18 cellular contexts compared by ENCODE assay signal in genomic region chr3:143827425-143827824, GRCh38. TPM values are rescaled to one million over a fixed set of nuclear protein-coding genes. Genes with fewer than 3 reads are reported as not detected.
DNase-seq lines count a peak whose midpoint lies in the region; ATAC-seq lines count a peak whose summit lies in the region.
"Had no signal": no experiment of that assay in that cellular context is flagged by ENCODE, and none has a peak within 500 bp of the region (broad histone marks: within the 10 kb centered on the region; RNA-seq: fewer than 3 reads in every experiment).

No MANE protein-coding gene starts in this region.

- H3K36me3 Mint-ChIP-seq in T-helper 17 cell (ENCODE audit: low read depth), result peaks cover 5% of the 10 kb centered on the region
- peaks cover 44% of the 10 kb centered on the region for H3K36me3 Mint-ChIP-seq in activated CD4-positive, alpha-beta memory T cell treated with anti-CD3 and anti-CD28 coated beads, Interleukin-2, amount 10 ng/mL, durations not matched to agents 7 days and 5 days (ENCODE audit: low read depth)

- H3K79me1 ChIP-seq in mesendoderm (ENCODE audit: low read length), result no peaks in the 10 kb centered on the region

- peak overlapping the region; percentile 42 for H3K27ac Mint-ChIP-seq in T-helper 17 cell
- H3K27ac Mint-ChIP-seq in activated CD4-positive, alpha-beta memory T cell treated with anti-CD3 and anti-CD28 coated beads, Interleukin-2, amount 10 ng/mL, durations not matched to agents 7 days and 5 days, result no peak overlapping the region
- H3K27ac Mint-ChIP-seq: H9 had no signal

- peak overlapping the region; percentile 23 for H2BK120ac ChIP-seq in mesendoderm (ENCODE audit: low read depth, low read length)

- H3K4me3 Mint-ChIP-seq in T-helper 17 cell, result no peak overlapping the region
- no peak overlapping the region for H3K4me3 Mint-ChIP-seq in activated CD4-positive, alpha-beta memory T cell treated with anti-CD3 and anti-CD28 coated beads, Interleukin-2, amount 10 ng/mL, durations not matched to agents 7 days and 5 days
- H3K4me3 Mint-ChIP-seq: B cell, H9 had no signal

- WGBS in mesendoderm (ENCODE audit: extremely low coverage, insufficient coverage, low lambda C conversion rate), result no CpG with 5 or more reads among the region's 2 CpGs

- H3K36me3 ChIP-seq in mesendoderm (ENCODE audit: control insufficient read depth, insufficient read depth, low read length), result no peaks in the 10 kb centered on the region

- H3K56ac ChIP-seq in mesendoderm (ENCODE audit: low read length), result no peak overlapping the region

- CTCF ChIA-PET in activated CD4-positive, alpha-beta memory T cell treated with anti-CD3 and anti-CD28 coated beads, Interleukin-2, amount 10 ng/mL, durations not matched to agents 7 days and 5 days (lab: Charles Lee), result no interaction called here

- H3K4me1 Mint-ChIP-seq in T-helper 17 cell, result peaks cover 32% of the 10 kb centered on the region
- peaks cover 57% of the 10 kb centered on the region for H3K4me1 Mint-ChIP-seq in activated CD4-positive, alpha-beta memory T cell treated with anti-CD3 and anti-CD28 coated beads, Interleukin-2, amount 10 ng/mL, durations not matched to agents 7 days and 5 days
- H3K4me1 Mint-ChIP-seq: H9 had no signal

- H4K8ac ChIP-seq in mesendoderm (ENCODE audit: low read depth, low read length), result no peak overlapping the region

- H3K4me2 ChIP-seq in mesendoderm (ENCODE audit: low read length), result no peak overlapping the region

- no peak overlapping the region for H3K9ac ChIP-seq in mesendoderm (ENCODE audit: low read length)

- H3K9me3 ChIP-seq in T-helper 17 cell (ENCODE audit: control insufficient read depth, low read length, poor library complexity, severe bottlenecking), result no peaks in the 10 kb centered on the region

- no peak for ATAC-seq in T-helper 17 cell
- peak; percentile 51 for ATAC-seq in esophagus mucosa
- no peak for ATAC-seq in HG03039 (IDR thresholded peaks at IDR 0.05; ENCODE audit: unreplicated experiment)
- no peak for ATAC-seq in GM19455 (IDR thresholded peaks at IDR 0.05; ENCODE audit: unreplicated experiment)
- ATAC-seq: GM12878 had no signal

- H3K4me3 ChIP-seq in mesendoderm (ENCODE audit: low read length), result no peak overlapping the region
- H3K4me3 ChIP-seq: GM12878 had no signal

- no peak overlapping the region for H2AK5ac ChIP-seq in mesendoderm (ENCODE audit: low read length)

- no peaks in the 10 kb centered on the region for H3K79me2 ChIP-seq in mesendoderm (ENCODE audit: control insufficient read depth, insufficient read depth, low read length)

- H3K23ac ChIP-seq in mesendoderm (ENCODE audit: low read length), result no peak overlapping the region

- H3K9me3 Mint-ChIP-seq in activated CD4-positive, alpha-beta memory T cell treated with anti-CD3 and anti-CD28 coated beads, Interleukin-2, amount 10 ng/mL, durations not matched to agents 7 days and 5 days, result no peaks in the 10 kb centered on the region
- H3K9me3 Mint-ChIP-seq: CD8-positive, alpha-beta memory T cell; H9 had no signal

- H2BK15ac ChIP-seq in mesendoderm (replicated peaks; ENCODE audit: low read depth), result peak overlapping the region; percentile 36

- no peaks in the 10 kb centered on the region for H3K4me1 ChIP-seq in mesendoderm (ENCODE audit: control insufficient read depth, low read depth, low read length)

- no peak for DNase-seq in T-helper 17 cell
- no peak for DNase-seq in mesendoderm
- DNase-seq in activated CD4-positive, alpha-beta memory T cell treated with anti-CD3 and anti-CD28 coated beads, Interleukin-2, amount 10 ng/mL, durations not matched to agents 7 days and 5 days, result no peak
- DNase-seq: CD4-positive, CD25-positive, alpha-beta regulatory T cell; CD8-positive, alpha-beta memory T cell; COR-L47; DMS 273 treated with DMSO at 0.1 percent for 48 hours; DMS53; DND-41; H9 had no signal

- H3K4ac ChIP-seq in mesendoderm (ENCODE audit: low read depth, low read length), result no peak overlapping the region

- no peaks in the 10 kb centered on the region for H3K27me3 ChIP-seq in mesendoderm (ENCODE audit: insufficient read depth, low read length, poor library complexity)
- H3K27me3 ChIP-seq: BLaER1 treated with 17β-estradiol and CSF1 and Interleukin-3, amounts not matched to agents 10 nM and 100 nM had no signal

- H3K18ac ChIP-seq in mesendoderm (ENCODE audit: low read length), result no peak overlapping the region

- no peak overlapping the region for H4K5ac ChIP-seq in mesendoderm (ENCODE audit: low read length)

- H3K27ac ChIP-seq in mesendoderm (ENCODE audit: low read depth, low read length), result no peak overlapping the region
- H3K27ac ChIP-seq: HL-60 had no signal

- H2BK5ac ChIP-seq in mesendoderm (ENCODE audit: low read length), result no peak overlapping the region

- POLR2A ChIA-PET in activated CD4-positive, alpha-beta memory T cell treated with anti-CD3 and anti-CD28 coated beads, Interleukin-2, amount 10 ng/mL, durations not matched to agents 7 days and 5 days (lab: Charles Lee), result no interaction called here

- no peaks in the 10 kb centered on the region for H3K27me3 Mint-ChIP-seq in T-helper 17 cell
- H3K27me3 Mint-ChIP-seq in activated CD4-positive, alpha-beta memory T cell treated with anti-CD3 and anti-CD28 coated beads, Interleukin-2, amount 10 ng/mL, durations not matched to agents 7 days and 5 days, result no peaks in the 10 kb centered on the region
- H3K27me3 Mint-ChIP-seq: B cell; CD4-positive, CD25-positive, alpha-beta regulatory T cell had no signal

RNA-seq across cellular contexts. Expression of gene SLC9A9, which starts 20.8 kb away (rescaled TPM):
- 10 to 100 TPM; 25.3 to 31.8 TPM for total RNA-seq in T-helper 17 cell
- total RNA-seq in esophagus mucosa, result 14.6 TPM
- polyA plus RNA-seq in mesendoderm (2013, experiment 1 of 2), result 4.2 TPM
- 3.7 TPM for polyA plus RNA-seq in mesendoderm (2013, experiment 2 of 2)
- total RNA-seq in activated CD4-positive, alpha-beta memory T cell treated with anti-CD3 and anti-CD28 coated beads, Interleukin-2, amount 10 ng/mL, durations not matched to agents 7 days and 5 days, result 10 to 100 TPM; 16.9 to 18.5 TPM
- total RNA-seq: G401 had no signal
